In genomic region chr11:61543606-61544306, GRCh38 we compare ENCODE assay signal across 22 cellular contexts. TPM values are rescaled to one million over a fixed set of nuclear protein-coding genes. Genes with fewer than 3 reads are reported as not detected.
A peak's percentile ranks its signal among the peaks of the same experiment; 100 is the strongest.
DNase-seq lines count a peak whose midpoint lies in the region; ATAC-seq and TF ChIP-seq lines count a peak whose summit lies in the region.
"Had no signal": no experiment of that assay in that cellular context is flagged by ENCODE, and none has a peak within 500 bp of the region (broad histone marks: within the 10 kb centered on the region; RNA-seq: fewer than 3 reads in every experiment).

No MANE protein-coding gene starts in this region.

- peak overlapping the region; percentile 47 for H3K4me2 ChIP-seq in GM23248 (ENCODE audit: unreplicated experiment)
- peak overlapping the region; percentile 47 for H3K4me2 ChIP-seq in PC-3 (ENCODE audit: low read length)

- H3K4me3 ChIP-seq in GM23248 (no peak overlapping the region), PC-3 (ENCODE audit: low read length) (no peak overlapping the region), prostate gland (no peak overlapping the region), right cardiac atrium (ENCODE audit: low read length) (no peak overlapping the region), body of pancreas (no peak overlapping the region)
- H3K4me3 ChIP-seq: coronary artery, esophagus muscularis mucosa, sigmoid colon had no signal

- in situ Hi-C loops in GM23248 (cut with MboI) = no loop called here

- peak; percentile 60 for ATAC-seq in PC-3
- ATAC-seq in esophagus mucosa = peak; percentile 24
- no peak for ATAC-seq in stimulated activated effector memory CD8-positive, alpha-beta T cell treated with anti-CD3 and anti-CD28 coated beads, Interleukin-12 subunit alpha, Interleukin-12 subunit beta, amount 100 ng/mL, for 72 hours
- no peak for ATAC-seq in right cardiac atrium
- no peak for ATAC-seq in body of pancreas
- ATAC-seq: T-helper 17 cell had no signal

- CTCF ChIA-PET in PC-3 (lab: Charles Lee) = no interaction called here

- 70 to 78% methylated on average over 4 of the region's 4 CpGs for WGBS in GM23248 (ENCODE audit: low coverage in 1 of 2, low lambda C conversion rate in 2 of 2, missing lambda C conversion rate in 2 of 2), 2 experiments
- 92% methylated on average over 4 of the region's 4 CpGs for WGBS in prostate gland
- WGBS in right cardiac atrium = 95% methylated on average over 4 of the region's 4 CpGs
- WGBS in body of pancreas, 2 donors = 89% methylated on average over 2 to 4 of the region's 4 CpGs

- H3K27me3 ChIP-seq in GM23248 (replicated peaks; ENCODE audit: insufficient read depth) (no peaks in the 10 kb centered on the region), PC-3 (ENCODE audit: low read length) (no peaks in the 10 kb centered on the region), prostate gland (replicated peaks; ENCODE audit: insufficient read depth) (no peaks in the 10 kb centered on the region), right cardiac atrium (ENCODE audit: control insufficient read depth, insufficient read depth) (no peaks in the 10 kb centered on the region), body of pancreas (no peaks in the 10 kb centered on the region)

- peaks cover 6% of the 10 kb centered on the region for H3K4me1 Mint-ChIP-seq in stimulated activated effector memory CD8-positive, alpha-beta T cell treated with anti-CD3 and anti-CD28 coated beads, Interleukin-12 subunit alpha, Interleukin-12 subunit beta, amount 100 ng/mL, for 72 hours

- H3K9ac ChIP-seq in GM23248 (no peak overlapping the region), PC-3 (ENCODE audit: low read length) (peak overlapping the region; percentile 12; the same call in 1 of the 2 replicates)

- no peaks in the 10 kb centered on the region for H3K9me3 Mint-ChIP-seq in stimulated activated effector memory CD8-positive, alpha-beta T cell treated with anti-CD3 and anti-CD28 coated beads, Interleukin-12 subunit alpha, Interleukin-12 subunit beta, amount 100 ng/mL, for 72 hours
- H3K9me3 Mint-ChIP-seq: activated naive CD8-positive, alpha-beta T cell treated with anti-CD3 and anti-CD28 coated beads, Interleukin-2, amount 10 ng/mL, durations not matched to agents 7 days and 5 days; neural crest cell had no signal

- TF ChIP-seq CTCF in PC-3 (conservative IDR thresholded peaks at IDR 0.05; ENCODE audit: low read depth, low read length) (no peak), prostate gland (IDR thresholded peaks at IDR 0.05) (no peak), body of pancreas (IDR thresholded peaks at IDR 0.05) (no peak)

- peaks cover 16% of the 10 kb centered on the region; the same call in 1 of the 2 replicates for H3F3A ChIP-seq in GM23248 (ENCODE audit: insufficient read depth)
- no peaks in the 10 kb centered on the region for H3F3A ChIP-seq in PC-3 (ENCODE audit: low read length, unreplicated experiment)

- no peak overlapping the region for H3K27ac Mint-ChIP-seq in stimulated activated effector memory CD8-positive, alpha-beta T cell treated with anti-CD3 and anti-CD28 coated beads, Interleukin-12 subunit alpha, Interleukin-12 subunit beta, amount 100 ng/mL, for 72 hours
- H3K27ac Mint-ChIP-seq: activated naive CD8-positive, alpha-beta T cell treated with anti-CD3 and anti-CD28 coated beads, Interleukin-2, amount 10 ng/mL, durations not matched to agents 7 days and 5 days; T-helper 17 cell had no signal

- H3K36me3 ChIP-seq in GM23248 (ENCODE audit: low read depth) = no peaks in the 10 kb centered on the region
- no peaks in the 10 kb centered on the region for H3K36me3 ChIP-seq in PC-3 (ENCODE audit: low read depth, low read length)
- no peaks in the 10 kb centered on the region for H3K36me3 ChIP-seq in prostate gland
- H3K36me3 ChIP-seq in body of pancreas (replicated peaks in 1 of 2; ENCODE audit: insufficient read depth in 1 of 2, low read depth in 2 of 2) = no peaks in the 10 kb centered on the region
- H3K36me3 ChIP-seq: esophagus muscularis mucosa, sigmoid colon had no signal

- H4K20me1 ChIP-seq in GM23248 (ENCODE audit: insufficient read depth) (no peaks in the 10 kb centered on the region), PC-3 (ENCODE audit: low read length) (no peaks in the 10 kb centered on the region)

- H3K27ac ChIP-seq in GM23248 (peak overlapping the region; percentile 78), PC-3 (ENCODE audit: low read length) (peak overlapping the region; percentile 82), prostate gland (peak overlapping the region; percentile 65 to 88), right cardiac atrium (ENCODE audit: low read length) (no peak overlapping the region), body of pancreas (no peak overlapping the region)
- H3K27ac ChIP-seq: coronary artery, esophagus muscularis mucosa, sigmoid colon had no signal

- no peaks in the 10 kb centered on the region for H3K36me3 Mint-ChIP-seq in stimulated activated effector memory CD8-positive, alpha-beta T cell treated with anti-CD3 and anti-CD28 coated beads, Interleukin-12 subunit alpha, Interleukin-12 subunit beta, amount 100 ng/mL, for 72 hours
- H3K36me3 Mint-ChIP-seq: activated naive CD8-positive, alpha-beta T cell treated with anti-CD3 and anti-CD28 coated beads, Interleukin-2, amount 10 ng/mL, durations not matched to agents 7 days and 5 days had no signal

- peaks cover 15% of the 10 kb centered on the region for H3K4me1 ChIP-seq in GM23248 (ENCODE audit: insufficient read depth)
- peaks cover 41% of the 10 kb centered on the region for H3K4me1 ChIP-seq in PC-3 (ENCODE audit: insufficient read depth, low read length)
- peaks cover 16% of the 10 kb centered on the region for H3K4me1 ChIP-seq in prostate gland (replicated peaks)
- peaks cover 8% of the 10 kb centered on the region for H3K4me1 ChIP-seq in right cardiac atrium (ENCODE audit: control insufficient read depth, insufficient read depth, low read length)
- no peaks in the 10 kb centered on the region for H3K4me1 ChIP-seq in body of pancreas

- H3K9me2 ChIP-seq in GM23248 (ENCODE audit: insufficient read depth) (no peaks in the 10 kb centered on the region), PC-3 (replicated peaks; ENCODE audit: low read length) (no peaks in the 10 kb centered on the region)

- POLR2A ChIA-PET in PC-3 (lab: Charles Lee; ENCODE audit: unreplicated experiment) = no interaction called here

- TF ChIP-seq POLR2A in prostate gland (IDR thresholded peaks at IDR 0.05) = no peak
- no peak for TF ChIP-seq POLR2A in body of pancreas (IDR thresholded peaks at IDR 0.05)

- no peak overlapping the region for H3K4me3 Mint-ChIP-seq in stimulated activated effector memory CD8-positive, alpha-beta T cell treated with anti-CD3 and anti-CD28 coated beads, Interleukin-12 subunit alpha, Interleukin-12 subunit beta, amount 100 ng/mL, for 72 hours
- H3K4me3 Mint-ChIP-seq: activated naive CD8-positive, alpha-beta T cell treated with anti-CD3 and anti-CD28 coated beads, Interleukin-2, amount 10 ng/mL, durations not matched to agents 7 days and 5 days; neural crest cell; T-helper 17 cell had no signal

- intact Hi-C loops in PC-3 (cut with micrococcal nuclease) = loop anchor here (5.0 kb wide), 1 partner anchor 39 kb away; the partner anchor contains the start of gene SYT7
- intact Hi-C loops in prostate gland (cut with DNase I) = no loop called here
- intact Hi-C loops in right cardiac atrium (cut with DNase I) = no loop called here
- intact Hi-C loops in body of pancreas (cut with DNase I) = no loop called here

- H3K79me2 ChIP-seq in GM23248 (ENCODE audit: insufficient read depth) (no peaks in the 10 kb centered on the region), PC-3 (ENCODE audit: low read length) (no peaks in the 10 kb centered on the region)

- TSS peak; percentile 5 for BruUV-seq in PC-3 (replicated peaks; lab: Mats Ljungman, UMichigan)

- H2AFZ ChIP-seq in GM23248 (no peak overlapping the region), PC-3 (ENCODE audit: low read length) (0 out of 2 replicates have a peak overlapping the region, but pooled peaks have one; percentile 18)

- H3K9me3 ChIP-seq in GM23248 (ENCODE audit: low read depth) = no peaks in the 10 kb centered on the region
- no peaks in the 10 kb centered on the region for H3K9me3 ChIP-seq in PC-3 (ENCODE audit: low read length)
- H3K9me3 ChIP-seq in prostate gland = no peaks in the 10 kb centered on the region
- H3K9me3 ChIP-seq in right cardiac atrium (ENCODE audit: control insufficient read depth, low read length) = no peaks in the 10 kb centered on the region
- H3K9me3 ChIP-seq in body of pancreas = no peaks in the 10 kb centered on the region
- H3K9me3 ChIP-seq: esophagus muscularis mucosa, sigmoid colon had no signal

- DNase-seq in GM23248 = peak; percentile 87
- DNase-seq in PC-3 = peak; percentile 95
- DNase-seq in prostate gland (ENCODE audit: low spot score) = no peak
- DNase-seq in stimulated activated effector memory CD8-positive, alpha-beta T cell treated with anti-CD3 and anti-CD28 coated beads, Interleukin-12 subunit alpha, Interleukin-12 subunit beta, amount 100 ng/mL, for 72 hours (ENCODE audit: low spot score in 2 of 2) = no peak
- no peak for DNase-seq in OCI-M2 (lab: John Stamatoyannopoulos, UW; ENCODE audit: unreplicated experiment)
- no peak for DNase-seq in right cardiac atrium
- DNase-seq in body of pancreas = no peak
- DNase-seq: activated CD4-positive, alpha-beta T cell treated with anti-CD3 and anti-CD28 coated beads for 4 hours; activated naive CD8-positive, alpha-beta T cell treated with anti-CD3 and anti-CD28 coated beads, Interleukin-2, amount 10 ng/mL, durations not matched to agents 7 days and 5 days; activated T-cell treated with anti-CD3 and anti-CD28 coated beads, Interleukin-2, amount 50 U/mL, for 1 hour; KBM-7; NCI-H82; Right ventricle myocardium superior; sigmoid colon; stimulated activated naive CD4-positive, alpha-beta T cell; T-helper 17 cell had no signal

RNA-seq across cellular contexts. Expression of gene LRRC10B, which starts 35.2 kb away (rescaled TPM):
- 0.43 TPM in 1 of 2 replicates, not detected in the other for total RNA-seq in GM23248 (2014; rRNA removed; shearing (Covaris generic))
- not detected in 2 replicates for polyA plus RNA-seq in GM23248 (2016; fragmentation: Nextera tagmentation; extraction: Ambion mirVana)
- total RNA-seq in PC-3 (2014; rRNA removed) = 0.55 TPM in 1 of 2 replicates, not detected in the other
- 0.12 TPM for total RNA-seq in esophagus mucosa
- 1 to 10 TPM in 1 of 2 donors, under 1 TPM in 1; 0.09 to 1.2 TPM for total RNA-seq in prostate gland
- total RNA-seq in right cardiac atrium = under 1 TPM; 0.09 to 0.86 (median 0.68) TPM
- polyA plus RNA-seq in right cardiac atrium = 0.57 TPM
- 1 to 10 TPM; 1.6 to 2.9 TPM for total RNA-seq in body of pancreas
- total RNA-seq: activated naive CD8-positive, alpha-beta T cell treated with anti-CD3 and anti-CD28 coated beads, Interleukin-2, amount 10 ng/mL, durations not matched to agents 7 days and 5 days; lung microvascular endothelial cell; T-helper 17 cell; urinary bladder had no signal

RNA-seq across cellular contexts. Expression of gene SYT7, which starts 37.1 kb away (rescaled TPM):
- total RNA-seq in GM23248 (2014; rRNA removed; shearing (Covaris generic)) = 1.5 and 1.9 TPM in 2 replicates
- polyA plus RNA-seq in GM23248 (2016; fragmentation: Nextera tagmentation; extraction: Ambion mirVana) (0.40 and 0.72 TPM in 2 replicates), right cardiac atrium (36.2 TPM)
- total RNA-seq in PC-3 (2014; rRNA removed) (21.5 and 23.2 TPM in 2 replicates), esophagus mucosa (3.6 TPM), prostate gland (100 to 1,000 TPM; 114 to 199 TPM), right cardiac atrium (10 to 100 TPM; 17.4 to 48.3 (median 43.5) TPM), body of pancreas (10 to 100 TPM in 1 of 2 donors, 1 to 10 TPM in 1; 8.6 to 12.2 TPM)
- total RNA-seq: activated naive CD8-positive, alpha-beta T cell treated with anti-CD3 and anti-CD28 coated beads, Interleukin-2, amount 10 ng/mL, durations not matched to agents 7 days and 5 days; T-helper 17 cell had no signal

Comparison
In these comparisons a context has a peak if more than half of its experiments do, and no peak if none do; other contexts are left out.
1. DNase-seq: peak in GM23248 (single experiment) and PC-3 (single experiment); none in prostate gland (single experiment), stimulated activated effector memory CD8-positive, alpha-beta T cell treated with anti-CD3 and anti-CD28 coated beads, Interleukin-12 subunit alpha, Interleukin-12 subunit beta, amount 100 ng/mL, for 72 hours (0 of 2), OCI-M2 (single experiment), right cardiac atrium (0 of 3) and body of pancreas (0 of 4).
2. H3K27ac ChIP-seq: peak in GM23248 (single experiment), PC-3 (single experiment) and prostate gland (2 of 2); none in right cardiac atrium (single experiment) and body of pancreas (0 of 4).
3. ATAC-seq: peak in PC-3 (single experiment) and esophagus mucosa (single experiment); none in stimulated activated effector memory CD8-positive, alpha-beta T cell treated with anti-CD3 and anti-CD28 coated beads, Interleukin-12 subunit alpha, Interleukin-12 subunit beta, amount 100 ng/mL, for 72 hours (single experiment), right cardiac atrium (0 of 2) and body of pancreas (single experiment).